In genomic region chr19:16851031-16851712, GRCh38 we compare ENCODE assay signal across 19 cellular contexts. TPM values are rescaled to one million over a fixed set of nuclear protein-coding genes. Genes with fewer than 3 reads are reported as not detected.
DNase-seq lines count a peak whose midpoint lies in the region; ATAC-seq and TF ChIP-seq lines count a peak whose summit lies in the region.
"Had no signal": no experiment of that assay in that cellular context is flagged by ENCODE, and none has a peak within 500 bp of the region (broad histone marks: within the 10 kb centered on the region; RNA-seq: fewer than 3 reads in every experiment).

No MANE protein-coding gene starts in this region.

- no peak for TF ChIP-seq CTCF in brain microvascular endothelial cell (IDR thresholded peaks at IDR 0.05; ENCODE audit: low read depth, low read length, missing control alignments)
- no peak for TF ChIP-seq CTCF in osteoblast (IDR thresholded peaks at IDR 0.05; ENCODE audit: extremely low read depth, low read depth, low read length)

- H3K9me3 ChIP-seq in MG63 (no peaks in the 10 kb centered on the region), osteoblast (ENCODE audit: low read depth, low read length) (no peaks in the 10 kb centered on the region)
- H3K9me3 ChIP-seq: BLaER1 treated with 17β-estradiol and CSF1 and Interleukin-3, amounts not matched to agents 10 nM and 100 nM; colonic mucosa; heart left ventricle; spleen; transverse colon had no signal

- ATAC-seq in GM18502 (IDR thresholded peaks at IDR 0.05; ENCODE audit: poor library complexity, unreplicated experiment) (no peak), GM21367 (IDR thresholded peaks at IDR 0.05; ENCODE audit: unreplicated experiment) (no peak)
- ATAC-seq: heart left ventricle had no signal

- peaks cover 92% of the 10 kb centered on the region for H3K36me3 ChIP-seq in MG63
- H3K36me3 ChIP-seq in brain microvascular endothelial cell (replicated peaks): peaks cover 72% of the 10 kb centered on the region
- H3K36me3 ChIP-seq in osteoblast (ENCODE audit: insufficient read depth, low read length): peaks cover 65% of the 10 kb centered on the region

- H3K27me3 ChIP-seq in MG63 (no peaks in the 10 kb centered on the region), brain microvascular endothelial cell (replicated peaks) (no peaks in the 10 kb centered on the region), osteoblast (ENCODE audit: insufficient read depth, low read length) (no peaks in the 10 kb centered on the region)
- H3K27me3 ChIP-seq: BLaER1 treated with 17β-estradiol and CSF1 and Interleukin-3, amounts not matched to agents 10 nM and 100 nM; colonic mucosa; heart left ventricle; spleen; transverse colon had no signal

- no peak overlapping the region for H3K27ac ChIP-seq in brain microvascular endothelial cell
- peak overlapping the region; percentile 18 for H3K27ac ChIP-seq in osteoblast (ENCODE audit: low read depth, low read length)
- H3K27ac ChIP-seq: BLaER1 treated with 17β-estradiol and CSF1 and Interleukin-3, amounts not matched to agents 10 nM and 100 nM; colonic mucosa; heart left ventricle; spleen; transverse colon had no signal

- no peak overlapping the region for H3K4me3 ChIP-seq in MG63
- no peak overlapping the region for H3K4me3 ChIP-seq in brain microvascular endothelial cell (ENCODE audit: low read depth, low read length)
- no peak overlapping the region for H3K4me3 ChIP-seq in osteoblast (ENCODE audit: insufficient read depth, low read length)
- H3K4me3 ChIP-seq: BLaER1 treated with 17β-estradiol and CSF1 and Interleukin-3, amounts not matched to agents 10 nM and 100 nM; colonic mucosa; heart left ventricle; spleen; transverse colon had no signal

- no peak overlapping the region for H3K4me2 ChIP-seq in osteoblast (ENCODE audit: insufficient read depth, low read length)
- H3K4me2 ChIP-seq: BLaER1 treated with 17β-estradiol and CSF1 and Interleukin-3, amounts not matched to agents 10 nM and 100 nM had no signal

- no peak overlapping the region for H2AFZ ChIP-seq in osteoblast (ENCODE audit: low read length)

- peaks cover 19% of the 10 kb centered on the region for H3K4me1 ChIP-seq in osteoblast (ENCODE audit: insufficient read depth, low read length)
- H3K4me1 ChIP-seq: spleen, transverse colon had no signal

- in situ Hi-C loops in brain microvascular endothelial cell (cut with HindIII; ENCODE audit: low pct_ligation_motif_present, low sequenced_read_pairs): no loop called here

- H4K20me1 ChIP-seq in osteoblast (ENCODE audit: insufficient read depth, low read length): peaks cover 37% of the 10 kb centered on the region

- DNase-seq in EL (peak; percentile 77), MG63 (peak; percentile 30), brain microvascular endothelial cell (peak; percentile 49), osteoblast (ENCODE audit: insufficient read length, low spot score, missing footprints) (no peak)
- DNase-seq in activated CD4-positive, alpha-beta T cell treated with anti-CD3 and anti-CD28 coated beads for 1 hour: no peak
- DNase-seq: colonic mucosa; KG1; MV-4-11; NCI-H1930; NCI-H510A treated with DMSO at 0.1 percent for 48 hours; spleen; stimulated activated CD4-positive, alpha-beta T cell treated with anti-CD3 and anti-CD28 coated beads, Interleukin-4, amount 100 ng/mL, for 24 hours; transverse colon had no signal

- no peaks in the 10 kb centered on the region for H3K79me2 ChIP-seq in osteoblast (ENCODE audit: insufficient read depth, low read length)

RNA-seq across cellular contexts. Expression of gene SIN3B, which starts 22.0 kb away (rescaled TPM):
- total RNA-seq in MG63 (2014; rRNA removed; shearing (Covaris generic); ENCODE audit: low replicate concordance): 24.3 and 44.1 TPM in 2 replicates
- total RNA-seq in osteoblast: 24.2 and 29.8 TPM in 2 replicates

RNA-seq across cellular contexts. Expression of gene F2RL3, which starts 37.6 kb away (rescaled TPM):
- not detected in 2 replicates for total RNA-seq in MG63 (2014; rRNA removed; shearing (Covaris generic); ENCODE audit: low replicate concordance)
- under 0.01 TPM in 2 replicates for total RNA-seq in osteoblast
- total RNA-seq: activated T-helper 1 cell treated with anti-CD3 and anti-CD28 coated beads, Interleukin-12 subunit alpha, Interleukin-12 subunit beta, Interleukin-2, Interleukin-4 antibody, amounts not matched to agents 30 ng/mL and 10 ng/mL and 1 ng/mL, durations not matched to agents 14 hours and 24 hours and 36 hours; neural crest cell had no signal

Comparison
In these comparisons a context has a peak if more than half of its experiments do, and no peak if none do; other contexts are left out.
1. DNase-seq: peak in EL (single experiment), MG63 (single experiment) and brain microvascular endothelial cell (single experiment); none in osteoblast (single experiment) and activated CD4-positive, alpha-beta T cell treated with anti-CD3 and anti-CD28 coated beads for 1 hour (single experiment).